15 cellular contexts compared by ENCODE assay signal in the genomic region with DNA sequence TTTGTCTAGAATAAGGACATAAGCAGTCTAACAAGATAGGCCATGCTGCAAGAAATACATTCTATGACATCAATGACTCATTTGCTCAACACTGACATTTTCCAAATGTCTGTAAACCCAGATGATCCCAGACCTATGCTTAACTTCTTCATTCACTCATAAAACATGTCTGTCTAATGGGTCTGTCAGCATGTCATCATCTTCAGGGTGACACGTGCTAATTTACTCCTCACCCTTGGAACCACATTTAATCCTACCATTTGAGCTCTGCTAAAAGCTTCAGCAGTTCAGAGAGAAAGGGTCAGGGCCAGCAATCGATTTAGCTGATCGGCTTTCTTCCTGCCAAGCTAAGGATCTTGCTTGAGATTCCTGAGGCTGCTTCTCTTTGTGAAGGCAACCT.
DNase-seq lines count a peak whose midpoint lies in the region; ATAC-seq, FAIRE-seq and TF ChIP-seq lines count a peak whose summit lies in the region.
"Had no signal": no experiment of that assay in that cellular context is flagged by ENCODE, and none has a peak within 500 bp of the region (broad histone marks: within the 10 kb centered on the region; RNA-seq: fewer than 3 reads in every experiment).

No MANE protein-coding gene starts in this region.

- CTCF ChIA-PET in MCF 10A (lab: Yijun Ruan, JAX), result no interaction called here

- FAIRE-seq in RCC 7860 (lab: Jason Lieb, UNC), result peak; percentile 14
- FAIRE-seq: GM18507 had no signal

- H3K4me3 Mint-ChIP-seq in MCF 10A (ENCODE audit: unreplicated experiment) (no peak overlapping the region), glutamatergic neuron (ENCODE audit: unreplicated experiment) (no peak overlapping the region)
- peak overlapping the region; percentile 63 for H3K4me3 Mint-ChIP-seq in stimulated activated naive CD8-positive, alpha-beta T cell treated with anti-CD3 and anti-CD28 coated beads, Interleukin-15, Interleukin-2, amounts not matched to agents 100 ng/mL and 50 ng/mL, for 24 hours
- H3K4me3 Mint-ChIP-seq: activated T-cell treated with anti-CD3 and anti-CD28 coated beads, Interleukin-2, amount 50 U/mL, for 4 hours had no signal

- H3K9me3 Mint-ChIP-seq in MCF 10A (ENCODE audit: unreplicated experiment) (no peaks in the 10 kb centered on the region), glutamatergic neuron (ENCODE audit: unreplicated experiment) (no peaks in the 10 kb centered on the region)
- H3K9me3 Mint-ChIP-seq in stimulated activated naive CD8-positive, alpha-beta T cell treated with anti-CD3 and anti-CD28 coated beads, Interleukin-15, Interleukin-2, amounts not matched to agents 100 ng/mL and 50 ng/mL, for 24 hours, result no peaks in the 10 kb centered on the region
- H3K9me3 Mint-ChIP-seq: activated T-cell treated with anti-CD3 and anti-CD28 coated beads, Interleukin-2, amount 50 U/mL, for 4 hours had no signal

- POLR2A ChIA-PET in MCF 10A (lab: Yijun Ruan, JAX), result interaction anchor here (2.2 kb wide), 1 partner anchor 10 kb away, joined by 4 read pairs; no protein-coding TSS in a partner anchor

- H3K27ac Mint-ChIP-seq in MCF 10A (ENCODE audit: low read depth, unreplicated experiment) (peak overlapping the region; percentile 66), glutamatergic neuron (ENCODE audit: unreplicated experiment) (no peak overlapping the region)
- H3K27ac Mint-ChIP-seq in stimulated activated naive CD8-positive, alpha-beta T cell treated with anti-CD3 and anti-CD28 coated beads, Interleukin-15, Interleukin-2, amounts not matched to agents 100 ng/mL and 50 ng/mL, for 24 hours, result peak overlapping the region; percentile 95

- ATAC-seq in GM21576 (IDR thresholded peaks at IDR 0.05; ENCODE audit: unreplicated experiment), result no peak

- no TSS peak for BruUV-seq in MCF 10A (replicated peaks; lab: Mats Ljungman, UMichigan)

- H3K36me3 Mint-ChIP-seq in MCF 10A (ENCODE audit: insufficient read depth, unreplicated experiment) (no peaks in the 10 kb centered on the region), glutamatergic neuron (ENCODE audit: unreplicated experiment) (no peaks in the 10 kb centered on the region)
- H3K36me3 Mint-ChIP-seq in stimulated activated naive CD8-positive, alpha-beta T cell treated with anti-CD3 and anti-CD28 coated beads, Interleukin-15, Interleukin-2, amounts not matched to agents 100 ng/mL and 50 ng/mL, for 24 hours (ENCODE audit: low read depth), result peaks cover 24% of the 10 kb centered on the region

- intact Hi-C loops in MCF 10A (cut with micrococcal nuclease) (no loop called here), breast epithelium (cut with DNase I; ENCODE audit: low total_unique reads) (no loop called here)

- peaks cover 13% of the 10 kb centered on the region for H3K4me1 Mint-ChIP-seq in MCF 10A (ENCODE audit: insufficient read depth, unreplicated experiment)
- H3K4me1 Mint-ChIP-seq in stimulated activated naive CD8-positive, alpha-beta T cell treated with anti-CD3 and anti-CD28 coated beads, Interleukin-15, Interleukin-2, amounts not matched to agents 100 ng/mL and 50 ng/mL, for 24 hours (ENCODE audit: low read depth), result peaks cover 63% of the 10 kb centered on the region
- peaks cover 5% of the 10 kb centered on the region for H3K4me1 Mint-ChIP-seq in glutamatergic neuron (ENCODE audit: low read depth, unreplicated experiment)

- no peak for DNase-seq in MCF 10A (ENCODE audit: unreplicated experiment)
- DNase-seq in breast epithelium (ENCODE audit: low spot score in 2 of 2), result no peak
- DNase-seq in RCC 7860 (ENCODE audit: low spot score), result peak; percentile 8
- peak; percentile 5 for DNase-seq in dermis blood vessel endothelial cell
- DNase-seq in stimulated activated CD4-positive, alpha-beta T cell treated with anti-CD3 and anti-CD28 coated beads, Interleukin-4, amount 100 ng/mL, for 24 hours, result no peak
- DNase-seq in glutamatergic neuron, result no peak
- DNase-seq: activated T-cell treated with anti-CD3 and anti-CD28 coated beads, Interleukin-2, amount 50 U/mL, for 4 hours; cerebellar nuclear complex; midbrain; NCI-H2107; stimulated activated CD4-positive, alpha-beta T cell treated with anti-CD3 and anti-CD28 coated beads, Interleukin-4, amount 100 ng/mL, for 4 hours had no signal

- no peaks in the 10 kb centered on the region for H3K36me3 ChIP-seq in breast epithelium

- peaks cover 0 to 26% of the 10 kb centered on the region in 2 donors for H3K27me3 ChIP-seq in breast epithelium

- H3K4me3 ChIP-seq in breast epithelium, result no peak overlapping the region

- H3K9me3 ChIP-seq in breast epithelium, result no peaks in the 10 kb centered on the region

- H3K4me1 ChIP-seq in breast epithelium, result no peaks in the 10 kb centered on the region

- peaks cover 28% of the 10 kb centered on the region for H3K27me3 Mint-ChIP-seq in MCF 10A (ENCODE audit: insufficient read depth, unreplicated experiment)
- no peaks in the 10 kb centered on the region for H3K27me3 Mint-ChIP-seq in stimulated activated naive CD8-positive, alpha-beta T cell treated with anti-CD3 and anti-CD28 coated beads, Interleukin-15, Interleukin-2, amounts not matched to agents 100 ng/mL and 50 ng/mL, for 24 hours
- no peaks in the 10 kb centered on the region for H3K27me3 Mint-ChIP-seq in glutamatergic neuron (ENCODE audit: unreplicated experiment)

- no peak for TF ChIP-seq POLR2A in breast epithelium (IDR thresholded peaks at IDR 0.05)

- TF ChIP-seq CTCF in MCF 10A (IDR thresholded peaks at IDR 0.05; ENCODE audit: unreplicated experiment) (no peak), breast epithelium (IDR thresholded peaks at IDR 0.05) (no peak), glutamatergic neuron (IDR thresholded peaks at IDR 0.05; ENCODE audit: partially characterized antibody, unreplicated experiment) (no peak)

- no peak overlapping the region for H3K27ac ChIP-seq in breast epithelium
- H3K27ac ChIP-seq: KMS-11 had no signal

Comparison
In these comparisons a context has a peak if more than half of its experiments do, and no peak if none do; other contexts are left out.
1. DNase-seq: peak in RCC 7860 (single experiment) and dermis blood vessel endothelial cell (single experiment); none in MCF 10A (single experiment), breast epithelium (0 of 2), stimulated activated CD4-positive, alpha-beta T cell treated with anti-CD3 and anti-CD28 coated beads, Interleukin-4, amount 100 ng/mL, for 24 hours (single experiment) and glutamatergic neuron (single experiment).